ENCODE assay signal across 8 cellular contexts in genomic region chr12:5432011-5432400, GRCh38. TPM values are rescaled to one million over a fixed set of nuclear protein-coding genes. Genes with fewer than 3 reads are reported as not detected.
DNase-seq lines count a peak whose midpoint lies in the region; ATAC-seq and TF ChIP-seq lines count a peak whose summit lies in the region.

Gene NTF3, plus strand, starts transcription at chr12:5432108. Its CDS starts 217 bp downstream, at chr12:5432325.

- H3K4me1 ChIP-seq in body of pancreas: peaks cover 34% of the 10 kb centered on the region

- no peak for DNase-seq in stimulated activated naive CD8-positive, alpha-beta T cell treated with anti-CD3 and anti-CD28 coated beads, Interleukin-15, Interleukin-2, amounts not matched to agents 100 U/mL and 50 U/mL, for 24 hours
- DNase-seq in body of pancreas (peak in 1 of 4 donors; percentile 21), left kidney (ENCODE audit: low read depth, low spot score) (peak; percentile 79), type B pancreatic cell (ENCODE audit: extremely low spot score, unreplicated experiment) (no peak), COR-L47 (lab: John Stamatoyannopoulos, UW) (no peak)

- no peaks in the 10 kb centered on the region for H3K9me3 Mint-ChIP-seq in stimulated activated naive CD8-positive, alpha-beta T cell treated with anti-CD3 and anti-CD28 coated beads, Interleukin-15, Interleukin-2, amounts not matched to agents 100 ng/mL and 50 ng/mL, for 24 hours
- H3K9me3 Mint-ChIP-seq in type B pancreatic cell: no peaks in the 10 kb centered on the region

- H3K9me3 ChIP-seq in body of pancreas: no peaks in the 10 kb centered on the region

- no peak for ATAC-seq in stimulated activated naive CD8-positive, alpha-beta T cell treated with anti-CD3 and anti-CD28 coated beads, Interleukin-15, Interleukin-2, amounts not matched to agents 100 U/mL and 50 U/mL, for 24 hours
- ATAC-seq in body of pancreas (peak; percentile 42), GM18517 (IDR thresholded peaks at IDR 0.05; ENCODE audit: unreplicated experiment) (no peak), GM18858 (IDR thresholded peaks at IDR 0.05; ENCODE audit: unreplicated experiment) (no peak)

- no peaks in the 10 kb centered on the region for H3K36me3 Mint-ChIP-seq in stimulated activated naive CD8-positive, alpha-beta T cell treated with anti-CD3 and anti-CD28 coated beads, Interleukin-15, Interleukin-2, amounts not matched to agents 100 ng/mL and 50 ng/mL, for 24 hours (ENCODE audit: low read depth)
- H3K36me3 Mint-ChIP-seq in type B pancreatic cell: no peaks in the 10 kb centered on the region

- no peak within 1 kb of the TSS for H3K4me3 ChIP-seq in body of pancreas

- no peak within 1 kb of the TSS for H3K27ac ChIP-seq in body of pancreas

- intact Hi-C loops in body of pancreas (cut with DNase I): no loop called here

- no peak within 1 kb of the TSS for H3K27ac Mint-ChIP-seq in stimulated activated naive CD8-positive, alpha-beta T cell treated with anti-CD3 and anti-CD28 coated beads, Interleukin-15, Interleukin-2, amounts not matched to agents 100 ng/mL and 50 ng/mL, for 24 hours
- peak within 1 kb of the TSS; percentile 85 for H3K27ac Mint-ChIP-seq in type B pancreatic cell

- peaks cover 0 to 40% of the 10 kb centered on the region in 2 donors for H3K27me3 ChIP-seq in body of pancreas

- peaks cover 13% of the 10 kb centered on the region for H3K4me1 Mint-ChIP-seq in stimulated activated naive CD8-positive, alpha-beta T cell treated with anti-CD3 and anti-CD28 coated beads, Interleukin-15, Interleukin-2, amounts not matched to agents 100 ng/mL and 50 ng/mL, for 24 hours (ENCODE audit: low read depth)
- H3K4me1 Mint-ChIP-seq in type B pancreatic cell (ENCODE audit: unreplicated experiment): peaks cover 28% of the 10 kb centered on the region

- TF ChIP-seq CTCF in body of pancreas (IDR thresholded peaks at IDR 0.05): no peak
- no peak for TF ChIP-seq CTCF in type B pancreatic cell (conservative IDR thresholded peaks at IDR 0.05)

- WGBS in body of pancreas, 2 donors: 1 to 4% methylated on average over 27 to 34 of the region's 34 CpGs

- peak within 1 kb of the TSS; percentile 54 for H3K4me3 Mint-ChIP-seq in stimulated activated naive CD8-positive, alpha-beta T cell treated with anti-CD3 and anti-CD28 coated beads, Interleukin-15, Interleukin-2, amounts not matched to agents 100 ng/mL and 50 ng/mL, for 24 hours
- H3K4me3 Mint-ChIP-seq in type B pancreatic cell: no peak within 1 kb of the TSS

- no peaks in the 10 kb centered on the region for H3K36me3 ChIP-seq in body of pancreas (replicated peaks in 1 of 2; ENCODE audit: insufficient read depth in 1 of 2, low read depth in 2 of 2)

- peaks cover 54% of the 10 kb centered on the region for H3K27me3 Mint-ChIP-seq in stimulated activated naive CD8-positive, alpha-beta T cell treated with anti-CD3 and anti-CD28 coated beads, Interleukin-15, Interleukin-2, amounts not matched to agents 100 ng/mL and 50 ng/mL, for 24 hours
- peaks cover 52% of the 10 kb centered on the region for H3K27me3 Mint-ChIP-seq in type B pancreatic cell

- no peak for TF ChIP-seq POLR2A in body of pancreas (IDR thresholded peaks at IDR 0.05)

RNA-seq across cellular contexts. Expression of gene NTF3, which starts in this region (rescaled TPM):
- total RNA-seq in body of pancreas: not detected
- 13.0 and 16.7 TPM in 2 replicates for total RNA-seq in type B pancreatic cell (ENCODE audit: low replicate concordance)

Comparison
In these comparisons a context has a peak if more than half of its experiments do, and no peak if none do; other contexts are left out.
1. RNA of gene NTF3 (total RNA-seq): 13.0 to 16.7 TPM in type B pancreatic cell; not detected in body of pancreas; every median in the first group is over 10 times any median in the second.
2. Peak in ATAC-seq in body of pancreas; RNA of the gene not detected or under 1 TPM.